Comparison of ENCODE assay signal across 1 cellular context in genomic region chr1:26706315-26706714, GRCh38.
TF ChIP-seq lines count a peak whose summit lies in the region.

No MANE protein-coding gene starts in this region.

TF ChIP-seq in HepG2, 621 proteins besides CTCF, POLR2A, EP300 and RAD21 (continued from another document and continues in another):
- TF ChIP-seq HNF4G (IDR thresholded peaks at IDR 0.05; ENCODE audit: borderline replicate concordance, low read depth, low read length), result peak; percentile 82
- peak; percentile 38; the same call in 1 of the 2 replicates for TF ChIP-seq HNF4G (CRISPR knock-in tag; IDR thresholded peaks at IDR 0.05; ENCODE audit: borderline replicate concordance, low read depth)
- TF ChIP-seq, protein P1, sequence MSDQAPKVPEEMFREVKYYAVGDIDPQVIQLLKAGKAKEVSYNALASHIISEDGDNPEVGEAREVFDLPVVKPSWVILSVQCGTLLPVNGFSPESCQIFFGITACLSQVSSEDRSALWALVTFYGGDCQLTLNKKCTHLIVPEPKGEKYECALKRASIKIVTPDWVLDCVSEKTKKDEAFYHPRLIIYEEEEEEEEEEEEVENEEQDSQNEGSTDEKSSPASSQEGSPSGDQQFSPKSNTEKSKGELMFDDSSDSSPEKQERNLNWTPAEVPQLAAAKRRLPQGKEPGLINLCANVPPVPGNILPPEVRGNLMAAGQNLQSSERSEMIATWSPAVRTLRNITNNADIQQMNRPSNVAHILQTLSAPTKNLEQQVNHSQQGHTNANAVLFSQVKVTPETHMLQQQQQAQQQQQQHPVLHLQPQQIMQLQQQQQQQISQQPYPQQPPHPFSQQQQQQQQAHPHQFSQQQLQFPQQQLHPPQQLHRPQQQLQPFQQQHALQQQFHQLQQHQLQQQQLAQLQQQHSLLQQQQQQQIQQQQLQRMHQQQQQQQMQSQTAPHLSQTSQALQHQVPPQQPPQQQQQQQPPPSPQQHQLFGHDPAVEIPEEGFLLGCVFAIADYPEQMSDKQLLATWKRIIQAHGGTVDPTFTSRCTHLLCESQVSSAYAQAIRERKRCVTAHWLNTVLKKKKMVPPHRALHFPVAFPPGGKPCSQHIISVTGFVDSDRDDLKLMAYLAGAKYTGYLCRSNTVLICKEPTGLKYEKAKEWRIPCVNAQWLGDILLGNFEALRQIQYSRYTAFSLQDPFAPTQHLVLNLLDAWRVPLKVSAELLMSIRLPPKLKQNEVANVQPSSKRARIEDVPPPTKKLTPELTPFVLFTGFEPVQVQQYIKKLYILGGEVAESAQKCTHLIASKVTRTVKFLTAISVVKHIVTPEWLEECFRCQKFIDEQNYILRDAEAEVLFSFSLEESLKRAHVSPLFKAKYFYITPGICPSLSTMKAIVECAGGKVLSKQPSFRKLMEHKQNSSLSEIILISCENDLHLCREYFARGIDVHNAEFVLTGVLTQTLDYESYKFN (CRISPR knock-in tag; conservative IDR thresholded peaks at IDR 0.05), result peak; percentile 80
- peak; percentile 36; the same call in 1 of the 2 replicates for TF ChIP-seq BCL6 (CRISPR knock-in tag; IDR thresholded peaks at IDR 0.05)
- no peak for TF ChIP-seq MAZ (IDR thresholded peaks at IDR 0.05; ENCODE audit: borderline replicate concordance, low read depth, low read length)
- TF ChIP-seq MAZ (CRISPR knock-in tag; IDR thresholded peaks at IDR 0.05; ENCODE audit: low read depth), result no peak
- no peak for TF ChIP-seq ZC3H13 (CRISPR knock-in tag; IDR thresholded peaks at IDR 0.05)
- peak; percentile 23; the same call in 1 of the 2 replicates for TF ChIP-seq DRAP1 (CRISPR knock-in tag; IDR thresholded peaks at IDR 0.05)
- TF ChIP-seq ZNF644 (CRISPR knock-in tag; IDR thresholded peaks at IDR 0.05; ENCODE audit: low read depth), result peak; percentile 67; the same call in 1 of the 2 replicates
- TF ChIP-seq CHD2 (IDR thresholded peaks at IDR 0.05; ENCODE audit: low read depth, low read length), result no peak
- 0 out of 2 replicates have a peak, but pooled peaks have one; percentile 42 for TF ChIP-seq SIX4 (CRISPR knock-in tag; IDR thresholded peaks at IDR 0.05)
- TF ChIP-seq SALL2 (CRISPR knock-in tag; IDR thresholded peaks at IDR 0.05), result no peak
- no peak for TF ChIP-seq EHMT2 (IDR thresholded peaks at IDR 0.05; ENCODE audit: borderline replicate concordance, low read depth, low read length)
- no peak for TF ChIP-seq HNRNPUL1 (IDR thresholded peaks at IDR 0.05; ENCODE audit: low read depth, low read length)
- TF ChIP-seq, protein P2, sequence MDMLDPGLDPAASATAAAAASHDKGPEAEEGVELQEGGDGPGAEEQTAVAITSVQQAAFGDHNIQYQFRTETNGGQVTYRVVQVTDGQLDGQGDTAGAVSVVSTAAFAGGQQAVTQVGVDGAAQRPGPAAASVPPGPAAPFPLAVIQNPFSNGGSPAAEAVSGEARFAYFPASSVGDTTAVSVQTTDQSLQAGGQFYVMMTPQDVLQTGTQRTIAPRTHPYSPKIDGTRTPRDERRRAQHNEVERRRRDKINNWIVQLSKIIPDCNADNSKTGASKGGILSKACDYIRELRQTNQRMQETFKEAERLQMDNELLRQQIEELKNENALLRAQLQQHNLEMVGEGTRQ (IDR thresholded peaks at IDR 0.05; ENCODE audit: low read depth, low read length), result peak; percentile 49; the same call in 1 of the 2 replicates
- TF ChIP-seq, protein P2 (CRISPR knock-in tag; IDR thresholded peaks at IDR 0.05; ENCODE audit: borderline replicate concordance), result peak; percentile 71; the same call in 1 of the 2 replicates
- no peak for TF ChIP-seq FOXA1 (IDR thresholded peaks at IDR 0.05)
- TF ChIP-seq FOXA1 (CRISPR knock-in tag; IDR thresholded peaks at IDR 0.05), result peak; percentile 79
- peak; percentile 85; the same call in 1 of the 2 replicates for TF ChIP-seq YEATS4 (CRISPR knock-in tag; IDR thresholded peaks at IDR 0.05; ENCODE audit: borderline replicate concordance)
- 0 out of 2 replicates have a peak, but pooled peaks have one; percentile 22 for TF ChIP-seq ZFP37 (CRISPR knock-in tag; IDR thresholded peaks at IDR 0.05; ENCODE audit: borderline replicate concordance)
- TF ChIP-seq ZFP91 (CRISPR knock-in tag; IDR thresholded peaks at IDR 0.05; ENCODE audit: borderline replicate concordance), result peak; percentile 84; the same call in 1 of the 2 replicates
- TF ChIP-seq KDM6A (CRISPR knock-in tag; IDR thresholded peaks at IDR 0.05; ENCODE audit: low read depth), result peak; percentile 61
- TF ChIP-seq RXRB (CRISPR knock-in tag; IDR thresholded peaks at IDR 0.05; ENCODE audit: borderline replicate concordance), result peak; percentile 80
- no peak for TF ChIP-seq ZNF552 (CRISPR knock-in tag; IDR thresholded peaks at IDR 0.05; ENCODE audit: borderline replicate concordance)
- TF ChIP-seq ZNF280D (CRISPR knock-in tag; IDR thresholded peaks at IDR 0.05), result peak; percentile 56; the same call in 1 of the 2 replicates
- TF ChIP-seq ZSCAN21 (CRISPR knock-in tag; IDR thresholded peaks at IDR 0.05; ENCODE audit: borderline replicate concordance), result 0 out of 2 replicates have a peak, but pooled peaks have one; percentile 4
- TF ChIP-seq, protein P3, sequence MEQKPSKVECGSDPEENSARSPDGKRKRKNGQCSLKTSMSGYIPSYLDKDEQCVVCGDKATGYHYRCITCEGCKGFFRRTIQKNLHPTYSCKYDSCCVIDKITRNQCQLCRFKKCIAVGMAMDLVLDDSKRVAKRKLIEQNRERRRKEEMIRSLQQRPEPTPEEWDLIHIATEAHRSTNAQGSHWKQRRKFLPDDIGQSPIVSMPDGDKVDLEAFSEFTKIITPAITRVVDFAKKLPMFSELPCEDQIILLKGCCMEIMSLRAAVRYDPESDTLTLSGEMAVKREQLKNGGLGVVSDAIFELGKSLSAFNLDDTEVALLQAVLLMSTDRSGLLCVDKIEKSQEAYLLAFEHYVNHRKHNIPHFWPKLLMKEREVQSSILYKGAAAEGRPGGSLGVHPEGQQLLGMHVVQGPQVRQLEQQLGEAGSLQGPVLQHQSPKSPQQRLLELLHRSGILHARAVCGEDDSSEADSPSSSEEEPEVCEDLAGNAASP (CRISPR knock-in tag; IDR thresholded peaks at IDR 0.05; ENCODE audit: borderline replicate concordance), result peak; percentile 35; the same call in 1 of the 2 replicates
- peak; percentile 22; the same call in 1 of the 2 replicates for TF ChIP-seq POGZ (CRISPR knock-in tag; IDR thresholded peaks at IDR 0.05)
- TF ChIP-seq ZNF224 (CRISPR knock-in tag; IDR thresholded peaks at IDR 0.05), result peak; percentile 58; the same call in 1 of the 2 replicates
- no peak for TF ChIP-seq ZNF660 (CRISPR knock-in tag; IDR thresholded peaks at IDR 0.05; ENCODE audit: borderline replicate concordance, low read depth)
- TF ChIP-seq, protein P4, sequence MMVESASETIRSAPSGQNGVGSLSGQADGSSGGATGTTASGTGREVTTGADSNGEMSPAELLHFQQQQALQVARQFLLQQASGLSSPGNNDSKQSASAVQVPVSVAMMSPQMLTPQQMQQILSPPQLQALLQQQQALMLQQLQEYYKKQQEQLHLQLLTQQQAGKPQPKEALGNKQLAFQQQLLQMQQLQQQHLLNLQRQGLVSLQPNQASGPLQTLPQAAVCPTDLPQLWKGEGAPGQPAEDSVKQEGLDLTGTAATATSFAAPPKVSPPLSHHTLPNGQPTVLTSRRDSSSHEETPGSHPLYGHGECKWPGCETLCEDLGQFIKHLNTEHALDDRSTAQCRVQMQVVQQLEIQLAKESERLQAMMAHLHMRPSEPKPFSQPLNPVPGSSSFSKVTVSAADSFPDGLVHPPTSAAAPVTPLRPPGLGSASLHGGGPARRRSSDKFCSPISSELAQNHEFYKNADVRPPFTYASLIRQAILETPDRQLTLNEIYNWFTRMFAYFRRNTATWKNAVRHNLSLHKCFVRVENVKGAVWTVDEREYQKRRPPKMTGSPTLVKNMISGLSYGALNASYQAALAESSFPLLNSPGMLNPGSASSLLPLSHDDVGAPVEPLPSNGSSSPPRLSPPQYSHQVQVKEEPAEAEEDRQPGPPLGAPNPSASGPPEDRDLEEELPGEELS (CRISPR knock-in tag; IDR thresholded peaks at IDR 0.05), result peak; percentile 82
- TF ChIP-seq ZSCAN9 (CRISPR knock-in tag; IDR thresholded peaks at IDR 0.05; ENCODE audit: borderline replicate concordance), result 0 out of 2 replicates have a peak, but pooled peaks have one; percentile 23
- peak; percentile 11; the same call in 1 of the 2 replicates for TF ChIP-seq HOMEZ (CRISPR knock-in tag; IDR thresholded peaks at IDR 0.05; ENCODE audit: low read depth)
- peak; percentile 52; the same call in 1 of the 2 replicates for TF ChIP-seq TARDBP (CRISPR knock-in tag; IDR thresholded peaks at IDR 0.05)
- TF ChIP-seq, protein P5, sequence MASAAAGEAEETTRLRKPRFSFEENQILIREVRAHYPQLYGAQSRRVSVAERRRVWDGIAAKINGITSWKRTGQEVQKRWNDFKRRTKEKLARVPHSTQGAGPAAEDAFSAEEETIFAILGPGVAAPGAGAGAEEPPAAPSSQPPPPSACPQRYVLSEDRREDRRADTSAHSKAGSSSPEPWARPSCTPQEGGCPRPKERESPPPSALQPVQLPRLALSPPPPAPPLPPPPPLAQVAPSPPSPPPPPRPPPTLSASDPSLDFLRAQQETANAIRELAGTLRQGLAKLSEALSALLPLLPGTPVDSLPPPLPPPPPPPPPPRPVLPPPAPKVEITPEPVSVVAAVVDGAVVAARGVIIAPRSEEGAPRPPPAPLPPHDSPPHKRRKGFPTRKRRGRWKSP (CRISPR knock-in tag; IDR thresholded peaks at IDR 0.05), result 0 out of 2 replicates have a peak, but pooled peaks have one; percentile 58
- TF ChIP-seq, protein P6, sequence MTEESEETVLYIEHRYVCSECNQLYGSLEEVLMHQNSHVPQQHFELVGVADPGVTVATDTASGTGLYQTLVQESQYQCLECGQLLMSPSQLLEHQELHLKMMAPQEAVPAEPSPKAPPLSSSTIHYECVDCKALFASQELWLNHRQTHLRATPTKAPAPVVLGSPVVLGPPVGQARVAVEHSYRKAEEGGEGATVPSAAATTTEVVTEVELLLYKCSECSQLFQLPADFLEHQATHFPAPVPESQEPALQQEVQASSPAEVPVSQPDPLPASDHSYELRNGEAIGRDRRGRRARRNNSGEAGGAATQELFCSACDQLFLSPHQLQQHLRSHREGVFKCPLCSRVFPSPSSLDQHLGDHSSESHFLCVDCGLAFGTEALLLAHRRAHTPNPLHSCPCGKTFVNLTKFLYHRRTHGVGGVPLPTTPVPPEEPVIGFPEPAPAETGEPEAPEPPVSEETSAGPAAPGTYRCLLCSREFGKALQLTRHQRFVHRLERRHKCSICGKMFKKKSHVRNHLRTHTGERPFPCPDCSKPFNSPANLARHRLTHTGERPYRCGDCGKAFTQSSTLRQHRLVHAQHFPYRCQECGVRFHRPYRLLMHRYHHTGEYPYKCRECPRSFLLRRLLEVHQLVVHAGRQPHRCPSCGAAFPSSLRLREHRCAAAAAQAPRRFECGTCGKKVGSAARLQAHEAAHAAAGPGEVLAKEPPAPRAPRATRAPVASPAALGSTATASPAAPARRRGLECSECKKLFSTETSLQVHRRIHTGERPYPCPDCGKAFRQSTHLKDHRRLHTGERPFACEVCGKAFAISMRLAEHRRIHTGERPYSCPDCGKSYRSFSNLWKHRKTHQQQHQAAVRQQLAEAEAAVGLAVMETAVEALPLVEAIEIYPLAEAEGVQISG (CRISPR knock-in tag; IDR thresholded peaks at IDR 0.05), result 0 out of 2 replicates have a peak, but pooled peaks have one; percentile 31
- TF ChIP-seq ZNF672 (CRISPR knock-in tag; IDR thresholded peaks at IDR 0.05), result no peak
- peak; percentile 65; the same call in 1 of the 2 replicates for TF ChIP-seq ERF (CRISPR knock-in tag; IDR thresholded peaks at IDR 0.05)
